Comparison of ENCODE assay signal across 8 cellular contexts in genomic region chr18:13218376-13219011, GRCh38. TPM values are rescaled to one million over a fixed set of nuclear protein-coding genes. Genes with fewer than 3 reads are reported as not detected.
DNase-seq lines count a peak whose midpoint lies in the region; ATAC-seq and TF ChIP-seq lines count a peak whose summit lies in the region.

Gene LDLRAD4 (plus strand): TSS chr18:13218760.

- peak within 1 kb of the TSS; percentile 78 to 92 (median 85) for H3K9ac ChIP-seq in BLaER1 treated with 17β-estradiol and CSF1 and Interleukin-3, amounts not matched to agents 10 nM and 100 nM

- H3K4me3 ChIP-seq in BLaER1 treated with 17β-estradiol and CSF1 and Interleukin-3, amounts not matched to agents 10 nM and 100 nM: peak within 1 kb of the TSS; percentile 79 to 95 (median 90)
- peak within 1 kb of the TSS; percentile 34 for H3K4me3 ChIP-seq in epithelial cell of proximal tubule (ENCODE audit: low read depth, low read length)
- H3K4me3 ChIP-seq in muscle layer of duodenum (ENCODE audit: low read depth in 1 of 2, low read length in 2 of 2): peak within 1 kb of the TSS; percentile 54 to 84

- peak within 1 kb of the TSS; percentile 91 to 100 (median 97) for H3K4me2 ChIP-seq in BLaER1 treated with 17β-estradiol and CSF1 and Interleukin-3, amounts not matched to agents 10 nM and 100 nM

- H4K20me1 ChIP-seq in BLaER1 treated with 17β-estradiol and CSF1 and Interleukin-3, amounts not matched to agents 10 nM and 100 nM: peaks cover 0 to 47% (median 3%) of the 10 kb centered on the region in 11 experiments; a peak in 9 of 22 replicates

- H3K27me3 ChIP-seq in BLaER1 treated with 17β-estradiol and CSF1 and Interleukin-3, amounts not matched to agents 10 nM and 100 nM: 0 out of 22 replicates have a peak, but pooled peaks cover 0 to 6% (median 0%) of the 10 kb centered on the region in 11 experiments
- no peaks in the 10 kb centered on the region for H3K27me3 ChIP-seq in muscle layer of duodenum (ENCODE audit: low read depth, low read length)

- no peak for ATAC-seq in HG03135 (IDR thresholded peaks at IDR 0.05; ENCODE audit: unreplicated experiment)

- H3K9me3 ChIP-seq in BLaER1 treated with 17β-estradiol and CSF1 and Interleukin-3, amounts not matched to agents 10 nM and 100 nM (replicated peaks in 1 of 11): no peaks in the 10 kb centered on the region
- H3K9me3 ChIP-seq in muscle layer of duodenum (ENCODE audit: control insufficient read depth in 1 of 2, low read length in 2 of 2): no peaks in the 10 kb centered on the region

- peaks cover 0 to 4% (median 0%) of the 10 kb centered on the region in 11 experiments; a peak in 1 of 22 replicates for H3K36me3 ChIP-seq in BLaER1 treated with 17β-estradiol and CSF1 and Interleukin-3, amounts not matched to agents 10 nM and 100 nM
- H3K36me3 ChIP-seq in muscle layer of duodenum (ENCODE audit: control insufficient read depth in 1 of 2, insufficient read depth in 2 of 2, low read length in 2 of 2): no peaks in the 10 kb centered on the region

- peaks cover 72 to 84% (median 82%) of the 10 kb centered on the region in 10 experiments for H3K4me1 ChIP-seq in BLaER1 treated with 17β-estradiol and CSF1 and Interleukin-3, amounts not matched to agents 10 nM and 100 nM
- peaks cover 32 to 56% of the 10 kb centered on the region in 2 donors for H3K4me1 ChIP-seq in muscle layer of duodenum (ENCODE audit: control insufficient read depth in 1 of 2, insufficient read depth in 2 of 2, low read length in 2 of 2)

- peak; percentile 13 to 28 for DNase-seq in Kasumi-1 (lab: John Stamatoyannopoulos, UW)
- peak; percentile 74 for DNase-seq in activated CD8-positive, alpha-beta memory T cell treated with anti-CD3 and anti-CD28 coated beads for 24 hours
- no peak for DNase-seq in epithelial cell of proximal tubule (ENCODE audit: low read depth)
- peak; percentile 35 for DNase-seq in superior temporal gyrus (ENCODE audit: extremely low spot score)
- no peak for DNase-seq in COLO829 (ENCODE audit: low spot score)

- no peak for TF ChIP-seq CTCF in epithelial cell of proximal tubule (conservative IDR thresholded peaks at IDR 0.05; ENCODE audit: low read depth, low read length)

- H3K27ac ChIP-seq in BLaER1 treated with 17β-estradiol and CSF1 and Interleukin-3, amounts not matched to agents 10 nM and 100 nM: peak within 1 kb of the TSS; percentile 62 to 85 (median 80)
- no peak within 1 kb of the TSS for H3K27ac ChIP-seq in muscle layer of duodenum (ENCODE audit: low read length)

RNA-seq across cellular contexts. Expression of gene LDLRAD4, which starts in this region (rescaled TPM):
- total RNA-seq in epithelial cell of proximal tubule: under 0.01 TPM in 1 of 2 replicates, not detected in the other

Comparison
In these comparisons a context has a peak if more than half of its experiments do, and no peak if none do; other contexts are left out.
1. H3K4me3 ChIP-seq: peak in every context shown above with its lines; median percentile 90 in BLaER1 treated with 17β-estradiol and CSF1 and Interleukin-3, amounts not matched to agents 10 nM and 100 nM; 69 in muscle layer of duodenum; 34 in epithelial cell of proximal tubule.
2. DNase-seq: peak in Kasumi-1 (2 of 2), activated CD8-positive, alpha-beta memory T cell treated with anti-CD3 and anti-CD28 coated beads for 24 hours (single experiment) and superior temporal gyrus (single experiment); none in epithelial cell of proximal tubule (single experiment) and COLO829 (single experiment).